ENCODE assay signal across 28 cellular contexts in the genomic region with DNA sequence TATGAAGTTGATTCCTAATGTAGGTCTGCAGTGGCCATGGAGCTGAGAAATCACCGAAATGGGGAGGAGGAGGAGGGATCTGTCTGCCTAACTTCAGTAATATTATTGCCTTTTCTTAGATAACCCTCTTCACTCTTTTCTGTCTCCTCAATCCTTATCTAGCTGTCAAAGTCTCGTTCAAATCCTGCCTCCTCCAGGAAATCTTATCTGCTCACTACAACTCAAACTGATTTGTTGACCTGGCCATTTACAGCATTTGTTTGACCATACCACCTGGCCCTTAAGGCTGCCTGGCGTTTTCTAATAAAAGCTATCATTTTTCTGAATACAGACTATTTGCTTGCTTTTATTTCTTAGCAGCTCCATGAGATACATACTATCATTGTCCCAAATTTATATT.
"Had no signal": no experiment of that assay in that cellular context is flagged by ENCODE, and none has a peak within 500 bp of the region (broad histone marks: within the 10 kb centered on the region; RNA-seq: fewer than 3 reads in every experiment).

No MANE protein-coding gene starts in this region.

- H3K27me3 ChIP-seq: brain microvascular endothelial cell had no signal

- H3K27ac Mint-ChIP-seq: activated B cell treated with CpG ODN at 0.5 μM for 24 hours; activated CD8-positive, alpha-beta T cell treated with anti-CD3 and anti-CD28 coated beads for 36 hours; activated naive CD8-positive, alpha-beta T cell; activated T-helper 17 cell treated with anti-CD3 and anti-CD28 coated beads, Interleukin-2, amount 50 U/mL, for 72 hours; effector memory CD8-positive, alpha-beta T cell; T-helper 1 cell treated with Interleukin-12 subunit alpha and Interleukin-12 subunit beta and Interleukin-4 antibody, amounts not matched to agents 30 μg/mL and 1 μg/mL, for 36 hours had no signal

- DNase-seq: activated B cell treated with CpG ODN at 0.5 μM for 24 hours; activated CD4-positive, alpha-beta T cell treated with anti-CD3 and anti-CD28 coated beads for 48 hours; activated CD4-positive, alpha-beta T cell treated with anti-CD3 and anti-CD28 coated beads, Interleukin-2, amount 50 U/mL, for 1 hour; activated CD4-positive, alpha-beta T cell treated with anti-CD3 and anti-CD28 coated beads, Interleukin-2, amount 50 U/mL, for 48 hours; activated CD8-positive, alpha-beta memory T cell treated with anti-CD3 and anti-CD28 coated beads for 24 hours; activated CD8-positive, alpha-beta T cell treated with anti-CD3 and anti-CD28 coated beads for 36 hours; activated effector memory CD4-positive, alpha-beta T cell treated with Interleukin-2 at 50 U/mL for 16 hours; activated gamma-delta T cell treated with Interleukin-2 at 50 U/mL for 16 hours; activated naive CD4-positive, alpha-beta T cell treated with anti-CD3 and anti-CD28 coated beads, Interleukin-2, amount 50 U/mL, for 16 hours; activated naive CD4-positive, alpha-beta T cell treated with Interleukin-2 at 50 U/mL for 16 hours; activated T-cell treated with anti-CD3 and anti-CD28 coated beads, Interleukin-2, amount 50 U/mL, for 4 hours; amniotic stem cell; anterior cingulate cortex; brain microvascular endothelial cell; cortex of kidney; dermis blood vessel endothelial cell; effector CD4-positive, alpha-beta T cell; effector memory CD8-positive, alpha-beta T cell; foreskin fibroblast; head of caudate nucleus; hypothalamus; T1000 had no signal

- H3K36me3 ChIP-seq: brain microvascular endothelial cell had no signal

- ATAC-seq: activated CD4-positive, CD25-positive, alpha-beta regulatory T cell treated with anti-CD3 and anti-CD28 coated beads, Interleukin-2, amount 50 U/mL, for 24 hours; activated CD8-positive, alpha-beta T cell treated with anti-CD3 and anti-CD28 coated beads for 36 hours; activated T-cell treated with anti-CD3 and anti-CD28 coated beads, Interleukin-2, amount 50 U/mL, for 4 hours; activated T-helper 17 cell treated with anti-CD3 and anti-CD28 coated beads, Interleukin-2, amount 50 U/mL, for 72 hours; effector memory CD8-positive, alpha-beta T cell; esophagus mucosa had no signal

- H3K27ac ChIP-seq: brain microvascular endothelial cell, VCaP had no signal

- H3K4me3 Mint-ChIP-seq: activated B cell treated with CpG ODN at 0.5 μM for 24 hours; activated CD8-positive, alpha-beta T cell treated with anti-CD3 and anti-CD28 coated beads for 36 hours; activated naive CD8-positive, alpha-beta T cell; activated T-cell treated with anti-CD3 and anti-CD28 coated beads, Interleukin-2, amount 50 U/mL, for 4 hours; activated T-helper 17 cell treated with anti-CD3 and anti-CD28 coated beads, Interleukin-2, amount 50 U/mL, for 72 hours; effector memory CD8-positive, alpha-beta T cell; T-helper 1 cell treated with Interleukin-12 subunit alpha and Interleukin-12 subunit beta and Interleukin-4 antibody, amounts not matched to agents 30 μg/mL and 1 μg/mL, for 36 hours had no signal

- H3K27me3 Mint-ChIP-seq: activated B cell treated with CpG ODN at 0.5 μM for 24 hours; activated CD8-positive, alpha-beta T cell treated with anti-CD3 and anti-CD28 coated beads for 36 hours; activated naive CD8-positive, alpha-beta T cell; activated T-helper 17 cell treated with anti-CD3 and anti-CD28 coated beads, Interleukin-2, amount 50 U/mL, for 72 hours; effector memory CD8-positive, alpha-beta T cell had no signal
